8 cellular contexts compared by ENCODE assay signal in genomic region chr6:53179961-53180651, GRCh38. TPM values are rescaled to one million over a fixed set of nuclear protein-coding genes. Genes with fewer than 3 reads are reported as not detected.
A peak's percentile ranks its signal among the peaks of the same experiment; 100 is the strongest.
DNase-seq lines count a peak whose midpoint lies in the region; ATAC-seq and TF ChIP-seq lines count a peak whose summit lies in the region.

No MANE protein-coding gene starts in this region.

- H3K4me3 ChIP-seq in mammary epithelial cell (replicated peaks in 1 of 3; ENCODE audit: insufficient read depth in 1 of 3, low read depth in 2 of 3, low read length in 3 of 3) = no peak overlapping the region

- CTCF ChIA-PET in mammary epithelial cell (lab: Charles Lee; ENCODE audit: low non-redundant PET) = no interaction called here

- no peaks in the 10 kb centered on the region for H3K36me3 Mint-ChIP-seq in osteocyte (ENCODE audit: unreplicated experiment)

- 56% methylated on average over 8 of the region's 8 CpGs for WGBS in mammary epithelial cell (ENCODE audit: low coverage, missing lambda C conversion rate)

- H4K20me1 ChIP-seq in mammary epithelial cell (ENCODE audit: insufficient read depth, low read length) = no peaks in the 10 kb centered on the region

- intact Hi-C loops in mammary epithelial cell (cut with micrococcal nuclease) = no loop called here

- TF ChIP-seq CTCF in mammary epithelial cell (conservative IDR thresholded peaks at IDR 0.05 in 1 of 2, IDR thresholded peaks at IDR 0.05 in 1 of 2; ENCODE audit: extremely low read depth in 1 of 2, insufficient read depth in 1 of 2, low read depth in 1 of 2, low read length in 2 of 2) (no peak), osteocyte (IDR thresholded peaks at IDR 0.05) (no peak)

- H3K9me3 ChIP-seq in mammary epithelial cell (replicated peaks; ENCODE audit: insufficient read depth, low read length) = no peaks in the 10 kb centered on the region

- no peaks in the 10 kb centered on the region for H3K27me3 Mint-ChIP-seq in osteocyte (ENCODE audit: unreplicated experiment)

- dilution Hi-C loops in mammary epithelial cell (cut with HindIII; ENCODE audit: low sequenced_read_pairs) = no loop called here

- H3K27ac Mint-ChIP-seq in osteocyte (ENCODE audit: unreplicated experiment) = peak overlapping the region; percentile 92

- ATAC-seq in GM21717 (IDR thresholded peaks at IDR 0.05; ENCODE audit: unreplicated experiment) (no peak), GM18873 (IDR thresholded peaks at IDR 0.05; ENCODE audit: low FRiP score, unreplicated experiment) (no peak)

- peak; percentile 35 for DNase-seq in KBM-7
- DNase-seq in NCI-H748 (lab: John Stamatoyannopoulos, UW; ENCODE audit: unreplicated experiment) = peak; percentile 95
- peak; percentile 7 for DNase-seq in mammary epithelial cell
- DNase-seq in osteocyte (ENCODE audit: extremely low spot score, unreplicated experiment) = peak; percentile 89
- no peak for DNase-seq in hippocampal formation (lab: John Stamatoyannopoulos, UW)
- DNase-seq in iPS-NIHi7 (ENCODE audit: extremely low spot score) = no peak

- no peaks in the 10 kb centered on the region for H3K79me2 ChIP-seq in mammary epithelial cell (ENCODE audit: insufficient read depth, low read length)

- no peak overlapping the region for H3K4me3 Mint-ChIP-seq in osteocyte (ENCODE audit: unreplicated experiment)

- no peaks in the 10 kb centered on the region for H3K36me3 ChIP-seq in mammary epithelial cell (ENCODE audit: insufficient read depth, low read length)

- no peak overlapping the region for H2AFZ ChIP-seq in mammary epithelial cell (ENCODE audit: low read depth, low read length)

- H3K9me3 Mint-ChIP-seq in osteocyte (ENCODE audit: unreplicated experiment) = no peaks in the 10 kb centered on the region

- no peaks in the 10 kb centered on the region for H3K27me3 ChIP-seq in mammary epithelial cell (ENCODE audit: insufficient read depth, low read length)

- in situ Hi-C loops in KBM-7 (cut with MboI; ENCODE audit: low pct_unique_long_range_greater_than_20kb, low sequenced_read_pairs) (loop anchor here (25.0 kb wide), 1 partner anchor 257 kb away; no protein-coding TSS in a partner anchor), mammary epithelial cell (cut with MboI; ENCODE audit: low sequenced_read_pairs in 2 of 2) (loop anchor here (10.0 to 25.0 kb wide), 2 partner anchors 257 to 295 kb away; no protein-coding TSS in a partner anchor)

- H3K27ac ChIP-seq in mammary epithelial cell (ENCODE audit: insufficient read depth, low read depth, low read length) = no peak overlapping the region

- H3K4me1 ChIP-seq in mammary epithelial cell (ENCODE audit: insufficient read depth, low read length) = no peaks in the 10 kb centered on the region

- H3K9ac ChIP-seq in mammary epithelial cell (ENCODE audit: insufficient read depth, low read length) = no peak overlapping the region

- no peak overlapping the region for H3K4me2 ChIP-seq in mammary epithelial cell (ENCODE audit: insufficient read depth, low read depth, low read length)

- no TSS peak for BruUV-seq in mammary epithelial cell (replicated peaks; lab: Mats Ljungman, UMichigan)

- H3K4me1 Mint-ChIP-seq in osteocyte (ENCODE audit: unreplicated experiment) = peaks cover 14% of the 10 kb centered on the region

RNA-seq across cellular contexts. Expression of gene GCM1, which starts 31.5 kb away (rescaled TPM):
- total RNA-seq in mammary epithelial cell (not detected), osteocyte (not detected in 2 replicates)
- not detected for polyA plus RNA-seq in mammary epithelial cell
- not detected for polyA minus RNA-seq in mammary epithelial cell

Comparison
In these comparisons a context has a peak if more than half of its experiments do, and no peak if none do; other contexts are left out.
1. DNase-seq: peak in KBM-7 (single experiment), NCI-H748 (single experiment), mammary epithelial cell (single experiment) and osteocyte (single experiment); none in hippocampal formation (0 of 2) and iPS-NIHi7 (single experiment).